In the genomic region with DNA sequence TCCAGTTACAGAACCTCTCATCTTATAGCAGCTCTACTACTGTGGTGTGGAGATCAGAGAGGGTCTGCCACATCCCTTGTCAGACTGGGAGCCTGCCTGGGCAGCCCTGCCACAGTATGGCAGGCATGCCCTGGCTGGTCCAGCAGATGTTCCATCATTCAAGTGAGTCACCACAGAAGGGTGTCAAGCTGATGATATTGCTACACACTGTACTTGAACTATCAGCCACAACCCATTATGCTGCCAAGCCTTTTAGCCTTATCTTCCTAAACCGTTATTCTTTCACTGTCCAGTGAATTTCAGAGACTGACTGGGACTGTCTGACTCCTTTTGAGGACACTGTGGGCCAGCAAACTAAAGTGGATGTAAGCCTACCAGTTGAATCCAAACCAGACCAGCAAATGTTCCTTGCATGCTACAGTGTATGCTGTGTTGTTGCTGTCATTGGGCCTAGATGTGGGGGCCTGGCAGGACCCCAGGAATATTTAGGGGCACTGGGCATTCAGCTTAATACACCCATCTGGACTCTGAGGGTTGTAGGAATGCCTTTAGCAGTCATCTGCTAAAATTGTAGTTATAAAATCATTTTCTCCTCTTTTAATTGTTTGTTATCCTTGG, we compare ENCODE assay signal across 1 cellular context.
TF ChIP-seq lines count a peak whose summit lies in the region.

No MANE protein-coding gene starts in this region.

TF ChIP-seq in K562, 482 proteins besides CTCF, POLR2A, EP300 and RAD21 (continued from another document and continues in another):
- no peak for TF ChIP-seq ZMIZ1 (IDR thresholded peaks at IDR 0.05; ENCODE audit: low read depth in 2 of 2, low read length in 2 of 2)
- TF ChIP-seq, protein P1, sequence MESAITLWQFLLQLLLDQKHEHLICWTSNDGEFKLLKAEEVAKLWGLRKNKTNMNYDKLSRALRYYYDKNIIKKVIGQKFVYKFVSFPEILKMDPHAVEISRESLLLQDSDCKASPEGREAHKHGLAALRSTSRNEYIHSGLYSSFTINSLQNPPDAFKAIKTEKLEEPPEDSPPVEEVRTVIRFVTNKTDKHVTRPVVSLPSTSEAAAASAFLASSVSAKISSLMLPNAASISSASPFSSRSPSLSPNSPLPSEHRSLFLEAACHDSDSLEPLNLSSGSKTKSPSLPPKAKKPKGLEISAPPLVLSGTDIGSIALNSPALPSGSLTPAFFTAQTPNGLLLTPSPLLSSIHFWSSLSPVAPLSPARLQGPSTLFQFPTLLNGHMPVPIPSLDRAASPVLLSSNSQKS (CRISPR knock-in tag; IDR thresholded peaks at IDR 0.05): no peak
- peak; percentile 78 for TF ChIP-seq SOX6 (IDR thresholded peaks at IDR 0.05)
- peak; percentile 65; the same call in 1 of the 2 replicates for TF ChIP-seq ZNF592 (IDR thresholded peaks at IDR 0.05)
- TF ChIP-seq ZBTB17 (CRISPR knock-in tag; IDR thresholded peaks at IDR 0.05): no peak
- TF ChIP-seq, protein P2, sequence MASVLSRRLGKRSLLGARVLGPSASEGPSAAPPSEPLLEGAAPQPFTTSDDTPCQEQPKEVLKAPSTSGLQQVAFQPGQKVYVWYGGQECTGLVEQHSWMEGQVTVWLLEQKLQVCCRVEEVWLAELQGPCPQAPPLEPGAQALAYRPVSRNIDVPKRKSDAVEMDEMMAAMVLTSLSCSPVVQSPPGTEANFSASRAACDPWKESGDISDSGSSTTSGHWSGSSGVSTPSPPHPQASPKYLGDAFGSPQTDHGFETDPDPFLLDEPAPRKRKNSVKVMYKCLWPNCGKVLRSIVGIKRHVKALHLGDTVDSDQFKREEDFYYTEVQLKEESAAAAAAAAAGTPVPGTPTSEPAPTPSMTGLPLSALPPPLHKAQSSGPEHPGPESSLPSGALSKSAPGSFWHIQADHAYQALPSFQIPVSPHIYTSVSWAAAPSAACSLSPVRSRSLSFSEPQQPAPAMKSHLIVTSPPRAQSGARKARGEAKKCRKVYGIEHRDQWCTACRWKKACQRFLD (CRISPR knock-in tag; IDR thresholded peaks at IDR 0.05): peak; percentile 39; the same call in 1 of the 2 replicates
- peak; percentile 48; the same call in 1 of the 2 replicates for TF ChIP-seq NCOA1 (IDR thresholded peaks at IDR 0.05; ENCODE audit: low read depth)
- TF ChIP-seq, protein P3, sequence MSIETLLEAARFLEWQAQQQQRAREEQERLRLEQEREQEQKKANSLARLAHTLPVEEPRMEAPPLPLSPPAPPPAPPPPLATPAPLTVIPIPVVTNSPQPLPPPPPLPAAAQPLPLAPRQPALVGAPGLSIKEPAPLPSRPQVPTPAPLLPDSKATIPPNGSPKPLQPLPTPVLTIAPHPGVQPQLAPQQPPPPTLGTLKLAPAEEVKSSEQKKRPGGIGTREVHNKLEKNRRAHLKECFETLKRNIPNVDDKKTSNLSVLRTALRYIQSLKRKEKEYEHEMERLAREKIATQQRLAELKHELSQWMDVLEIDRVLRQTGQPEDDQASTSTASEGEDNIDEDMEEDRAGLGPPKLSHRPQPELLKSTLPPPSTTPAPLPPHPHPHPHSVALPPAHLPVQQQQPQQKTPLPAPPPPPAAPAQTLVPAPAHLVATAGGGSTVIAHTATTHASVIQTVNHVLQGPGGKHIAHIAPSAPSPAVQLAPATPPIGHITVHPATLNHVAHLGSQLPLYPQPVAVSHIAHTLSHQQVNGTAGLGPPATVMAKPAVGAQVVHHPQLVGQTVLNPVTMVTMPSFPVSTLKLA (conservative IDR thresholded peaks at IDR 0.05): no peak
- TF ChIP-seq E2F6 (IDR thresholded peaks at IDR 0.05; ENCODE audit: borderline replicate concordance in 1 of 2, extremely low read depth in 1 of 2, insufficient read depth in 1 of 2, insufficient read length in 1 of 2, low read depth in 1 of 2, low read length in 1 of 2, poor library complexity in 1 of 2, severe bottlenecking in 1 of 2): no peak
- no peak for TF ChIP-seq ATF1 (CRISPR knock-in tag; IDR thresholded peaks at IDR 0.05)
- TF ChIP-seq ATF1 (tag; IDR thresholded peaks at IDR 0.05): 0 out of 2 replicates have a peak, but pooled peaks have one; percentile 16
- no peak for TF ChIP-seq SETDB1 (IDR thresholded peaks at IDR 0.05; ENCODE audit: low read length)
- TF ChIP-seq ZNF740 (CRISPR knock-in tag; IDR thresholded peaks at IDR 0.05): no peak
- no peak for TF ChIP-seq ZNF740 (tag; IDR thresholded peaks at IDR 0.05)
- TF ChIP-seq NFE2L1 (tag; IDR thresholded peaks at IDR 0.05; ENCODE audit: borderline replicate concordance, low read depth): no peak
- TF ChIP-seq TBL1XR1 (IDR thresholded peaks at IDR 0.05; ENCODE audit: low read length in 2 of 2): no peak
- TF ChIP-seq CEBPG (CRISPR knock-in tag; IDR thresholded peaks at IDR 0.05): peak; percentile 78
- TF ChIP-seq CEBPG (tag; conservative IDR thresholded peaks at IDR 0.05 in 1 of 2, IDR thresholded peaks at IDR 0.05 in 1 of 2): peak; percentile 76 to 85
- 0 out of 2 replicates have a peak, but pooled peaks have one; percentile 47 for TF ChIP-seq SMARCC2 (IDR thresholded peaks at IDR 0.05; ENCODE audit: low read depth)
- no peak for TF ChIP-seq NEUROD1 (IDR thresholded peaks at IDR 0.05; ENCODE audit: borderline replicate concordance, low read depth, low read length, partially characterized antibody)
- TF ChIP-seq CTBP1 (IDR thresholded peaks at IDR 0.05; ENCODE audit: borderline replicate concordance): peak; percentile 67
- TF ChIP-seq NCOR1 (IDR thresholded peaks at IDR 0.05): peak; percentile 83
- TF ChIP-seq STAT5A (IDR thresholded peaks at IDR 0.05; ENCODE audit: borderline replicate concordance, low read length): 0 out of 2 replicates have a peak, but pooled peaks have one; percentile 43
- peak; percentile 57 to 58; a peak in 2 of 4 replicates for TF ChIP-seq KDM1A (IDR thresholded peaks at IDR 0.05)
- TF ChIP-seq TEAD4 (IDR thresholded peaks at IDR 0.05; ENCODE audit: low read length): peak; percentile 85
- no peak for TF ChIP-seq TEAD4 (CRISPR knock-in tag; IDR thresholded peaks at IDR 0.05; ENCODE audit: borderline replicate concordance)
- peak; percentile 89 for TF ChIP-seq ARID1B (IDR thresholded peaks at IDR 0.05)
- TF ChIP-seq JUN (IDR thresholded peaks at IDR 0.05; ENCODE audit: borderline replicate concordance, low read depth, low read length): peak; percentile 41; the same call in 1 of the 2 replicates
- no peak for TF ChIP-seq JUN (CRISPR knock-in tag; IDR thresholded peaks at IDR 0.05; ENCODE audit: borderline replicate concordance)
- TF ChIP-seq TAF9B (IDR thresholded peaks at IDR 0.05; ENCODE audit: partially characterized antibody): no peak
- TF ChIP-seq CBX3 (IDR thresholded peaks at IDR 0.05; ENCODE audit: borderline replicate concordance in 1 of 2, low read length in 2 of 2): peak in 1 of 2 experiments; percentile 48; a peak in 1 of 3 replicates
- TF ChIP-seq ZNF507 (tag; conservative IDR thresholded peaks at IDR 0.05): no peak
- peak; percentile 92 for TF ChIP-seq FOSL1 (tag; conservative IDR thresholded peaks at IDR 0.05)
- TF ChIP-seq NBN (IDR thresholded peaks at IDR 0.05; ENCODE audit: low read depth): 0 out of 2 replicates have a peak, but pooled peaks have one; percentile 24
- peak; percentile 88 for TF ChIP-seq JUND (IDR thresholded peaks at IDR 0.05; ENCODE audit: borderline replicate concordance, low read depth, low read length)
- TF ChIP-seq JUND (tag; IDR thresholded peaks at IDR 0.05; ENCODE audit: borderline replicate concordance, low read depth, low read length): peak; percentile 90; the same call in 2 of the 3 replicates
- TF ChIP-seq U2AF1 (optimal IDR thresholded peaks at IDR 0.05; ENCODE audit: low read depth, low read length): no peak
- TF ChIP-seq CC2D1A (IDR thresholded peaks at IDR 0.05): peak; percentile 69; the same call in 1 of the 2 replicates
- no peak for TF ChIP-seq NR4A1 (CRISPR knock-in tag; IDR thresholded peaks at IDR 0.05)
- no peak for TF ChIP-seq NR4A1 (tag; IDR thresholded peaks at IDR 0.05)
- TF ChIP-seq, protein P4, sequence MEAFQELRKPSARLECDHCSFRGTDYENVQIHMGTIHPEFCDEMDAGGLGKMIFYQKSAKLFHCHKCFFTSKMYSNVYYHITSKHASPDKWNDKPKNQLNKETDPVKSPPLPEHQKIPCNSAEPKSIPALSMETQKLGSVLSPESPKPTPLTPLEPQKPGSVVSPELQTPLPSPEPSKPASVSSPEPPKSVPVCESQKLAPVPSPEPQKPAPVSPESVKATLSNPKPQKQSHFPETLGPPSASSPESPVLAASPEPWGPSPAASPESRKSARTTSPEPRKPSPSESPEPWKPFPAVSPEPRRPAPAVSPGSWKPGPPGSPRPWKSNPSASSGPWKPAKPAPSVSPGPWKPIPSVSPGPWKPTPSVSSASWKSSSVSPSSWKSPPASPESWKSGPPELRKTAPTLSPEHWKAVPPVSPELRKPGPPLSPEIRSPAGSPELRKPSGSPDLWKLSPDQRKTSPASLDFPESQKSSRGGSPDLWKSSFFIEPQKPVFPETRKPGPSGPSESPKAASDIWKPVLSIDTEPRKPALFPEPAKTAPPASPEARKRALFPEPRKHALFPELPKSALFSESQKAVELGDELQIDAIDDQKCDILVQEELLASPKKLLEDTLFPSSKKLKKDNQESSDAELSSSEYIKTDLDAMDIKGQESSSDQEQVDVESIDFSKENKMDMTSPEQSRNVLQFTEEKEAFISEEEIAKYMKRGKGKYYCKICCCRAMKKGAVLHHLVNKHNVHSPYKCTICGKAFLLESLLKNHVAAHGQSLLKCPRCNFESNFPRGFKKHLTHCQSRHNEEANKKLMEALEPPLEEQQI (IDR thresholded peaks at IDR 0.05): 0 out of 2 replicates have a peak, but pooled peaks have one; percentile 20
- peak; percentile 87 for TF ChIP-seq CBFA2T2 (conservative IDR thresholded peaks at IDR 0.05)
- peak; percentile 73 for TF ChIP-seq TAL1 (IDR thresholded peaks at IDR 0.05)
- peak; percentile 57; the same call in 1 of the 2 replicates for TF ChIP-seq MYNN (IDR thresholded peaks at IDR 0.05)
- no peak for TF ChIP-seq MYNN (CRISPR knock-in tag; IDR thresholded peaks at IDR 0.05)
- TF ChIP-seq CCNT2 (IDR thresholded peaks at IDR 0.05; ENCODE audit: borderline replicate concordance, extremely low read depth, insufficient read length, low read depth, low read length): peak; percentile 15
- 0 out of 2 replicates have a peak, but pooled peaks have one; percentile 51 for TF ChIP-seq HNRNPL (IDR thresholded peaks at IDR 0.05; ENCODE audit: low read depth, low read length)
- no peak for TF ChIP-seq ZNF197 (CRISPR knock-in tag; IDR thresholded peaks at IDR 0.05; ENCODE audit: low read depth)
